In the genomic region with DNA sequence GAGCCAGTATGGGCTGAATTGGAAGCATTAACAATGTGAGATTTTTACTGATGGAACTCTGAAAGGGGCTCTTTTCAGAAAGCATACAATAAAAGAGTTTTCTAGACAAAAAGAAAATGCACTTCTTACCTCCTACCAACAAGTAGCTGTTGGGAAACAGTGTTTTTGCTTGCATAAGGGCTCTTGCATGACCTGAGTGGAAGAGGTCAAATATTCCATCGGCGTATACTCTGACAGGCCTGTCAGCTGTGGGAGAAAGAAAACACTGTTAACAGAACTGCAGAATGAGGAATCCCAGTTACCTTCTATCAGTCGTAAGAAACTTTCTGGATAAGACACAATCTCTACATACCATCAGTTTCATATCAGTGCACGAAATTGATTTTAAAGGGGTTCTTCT, we compare ENCODE assay signal across 1 cellular context.
TF ChIP-seq lines count a peak whose summit lies in the region.

No MANE protein-coding gene starts in this region.

TF ChIP-seq in GM23338, 12 proteins besides CTCF, POLR2A, EP300 and RAD21:
- TF ChIP-seq, protein P1, sequence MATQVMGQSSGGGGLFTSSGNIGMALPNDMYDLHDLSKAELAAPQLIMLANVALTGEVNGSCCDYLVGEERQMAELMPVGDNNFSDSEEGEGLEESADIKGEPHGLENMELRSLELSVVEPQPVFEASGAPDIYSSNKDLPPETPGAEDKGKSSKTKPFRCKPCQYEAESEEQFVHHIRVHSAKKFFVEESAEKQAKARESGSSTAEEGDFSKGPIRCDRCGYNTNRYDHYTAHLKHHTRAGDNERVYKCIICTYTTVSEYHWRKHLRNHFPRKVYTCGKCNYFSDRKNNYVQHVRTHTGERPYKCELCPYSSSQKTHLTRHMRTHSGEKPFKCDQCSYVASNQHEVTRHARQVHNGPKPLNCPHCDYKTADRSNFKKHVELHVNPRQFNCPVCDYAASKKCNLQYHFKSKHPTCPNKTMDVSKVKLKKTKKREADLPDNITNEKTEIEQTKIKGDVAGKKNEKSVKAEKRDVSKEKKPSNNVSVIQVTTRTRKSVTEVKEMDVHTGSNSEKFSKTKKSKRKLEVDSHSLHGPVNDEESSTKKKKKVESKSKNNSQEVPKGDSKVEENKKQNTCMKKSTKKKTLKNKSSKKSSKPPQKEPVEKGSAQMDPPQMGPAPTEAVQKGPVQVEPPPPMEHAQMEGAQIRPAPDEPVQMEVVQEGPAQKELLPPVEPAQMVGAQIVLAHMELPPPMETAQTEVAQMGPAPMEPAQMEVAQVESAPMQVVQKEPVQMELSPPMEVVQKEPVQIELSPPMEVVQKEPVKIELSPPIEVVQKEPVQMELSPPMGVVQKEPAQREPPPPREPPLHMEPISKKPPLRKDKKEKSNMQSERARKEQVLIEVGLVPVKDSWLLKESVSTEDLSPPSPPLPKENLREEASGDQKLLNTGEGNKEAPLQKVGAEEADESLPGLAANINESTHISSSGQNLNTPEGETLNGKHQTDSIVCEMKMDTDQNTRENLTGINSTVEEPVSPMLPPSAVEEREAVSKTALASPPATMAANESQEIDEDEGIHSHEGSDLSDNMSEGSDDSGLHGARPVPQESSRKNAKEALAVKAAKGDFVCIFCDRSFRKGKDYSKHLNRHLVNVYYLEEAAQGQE (IDR thresholded peaks at IDR 0.05; ENCODE audit: unreplicated experiment): no peak
- TF ChIP-seq, protein P2, sequence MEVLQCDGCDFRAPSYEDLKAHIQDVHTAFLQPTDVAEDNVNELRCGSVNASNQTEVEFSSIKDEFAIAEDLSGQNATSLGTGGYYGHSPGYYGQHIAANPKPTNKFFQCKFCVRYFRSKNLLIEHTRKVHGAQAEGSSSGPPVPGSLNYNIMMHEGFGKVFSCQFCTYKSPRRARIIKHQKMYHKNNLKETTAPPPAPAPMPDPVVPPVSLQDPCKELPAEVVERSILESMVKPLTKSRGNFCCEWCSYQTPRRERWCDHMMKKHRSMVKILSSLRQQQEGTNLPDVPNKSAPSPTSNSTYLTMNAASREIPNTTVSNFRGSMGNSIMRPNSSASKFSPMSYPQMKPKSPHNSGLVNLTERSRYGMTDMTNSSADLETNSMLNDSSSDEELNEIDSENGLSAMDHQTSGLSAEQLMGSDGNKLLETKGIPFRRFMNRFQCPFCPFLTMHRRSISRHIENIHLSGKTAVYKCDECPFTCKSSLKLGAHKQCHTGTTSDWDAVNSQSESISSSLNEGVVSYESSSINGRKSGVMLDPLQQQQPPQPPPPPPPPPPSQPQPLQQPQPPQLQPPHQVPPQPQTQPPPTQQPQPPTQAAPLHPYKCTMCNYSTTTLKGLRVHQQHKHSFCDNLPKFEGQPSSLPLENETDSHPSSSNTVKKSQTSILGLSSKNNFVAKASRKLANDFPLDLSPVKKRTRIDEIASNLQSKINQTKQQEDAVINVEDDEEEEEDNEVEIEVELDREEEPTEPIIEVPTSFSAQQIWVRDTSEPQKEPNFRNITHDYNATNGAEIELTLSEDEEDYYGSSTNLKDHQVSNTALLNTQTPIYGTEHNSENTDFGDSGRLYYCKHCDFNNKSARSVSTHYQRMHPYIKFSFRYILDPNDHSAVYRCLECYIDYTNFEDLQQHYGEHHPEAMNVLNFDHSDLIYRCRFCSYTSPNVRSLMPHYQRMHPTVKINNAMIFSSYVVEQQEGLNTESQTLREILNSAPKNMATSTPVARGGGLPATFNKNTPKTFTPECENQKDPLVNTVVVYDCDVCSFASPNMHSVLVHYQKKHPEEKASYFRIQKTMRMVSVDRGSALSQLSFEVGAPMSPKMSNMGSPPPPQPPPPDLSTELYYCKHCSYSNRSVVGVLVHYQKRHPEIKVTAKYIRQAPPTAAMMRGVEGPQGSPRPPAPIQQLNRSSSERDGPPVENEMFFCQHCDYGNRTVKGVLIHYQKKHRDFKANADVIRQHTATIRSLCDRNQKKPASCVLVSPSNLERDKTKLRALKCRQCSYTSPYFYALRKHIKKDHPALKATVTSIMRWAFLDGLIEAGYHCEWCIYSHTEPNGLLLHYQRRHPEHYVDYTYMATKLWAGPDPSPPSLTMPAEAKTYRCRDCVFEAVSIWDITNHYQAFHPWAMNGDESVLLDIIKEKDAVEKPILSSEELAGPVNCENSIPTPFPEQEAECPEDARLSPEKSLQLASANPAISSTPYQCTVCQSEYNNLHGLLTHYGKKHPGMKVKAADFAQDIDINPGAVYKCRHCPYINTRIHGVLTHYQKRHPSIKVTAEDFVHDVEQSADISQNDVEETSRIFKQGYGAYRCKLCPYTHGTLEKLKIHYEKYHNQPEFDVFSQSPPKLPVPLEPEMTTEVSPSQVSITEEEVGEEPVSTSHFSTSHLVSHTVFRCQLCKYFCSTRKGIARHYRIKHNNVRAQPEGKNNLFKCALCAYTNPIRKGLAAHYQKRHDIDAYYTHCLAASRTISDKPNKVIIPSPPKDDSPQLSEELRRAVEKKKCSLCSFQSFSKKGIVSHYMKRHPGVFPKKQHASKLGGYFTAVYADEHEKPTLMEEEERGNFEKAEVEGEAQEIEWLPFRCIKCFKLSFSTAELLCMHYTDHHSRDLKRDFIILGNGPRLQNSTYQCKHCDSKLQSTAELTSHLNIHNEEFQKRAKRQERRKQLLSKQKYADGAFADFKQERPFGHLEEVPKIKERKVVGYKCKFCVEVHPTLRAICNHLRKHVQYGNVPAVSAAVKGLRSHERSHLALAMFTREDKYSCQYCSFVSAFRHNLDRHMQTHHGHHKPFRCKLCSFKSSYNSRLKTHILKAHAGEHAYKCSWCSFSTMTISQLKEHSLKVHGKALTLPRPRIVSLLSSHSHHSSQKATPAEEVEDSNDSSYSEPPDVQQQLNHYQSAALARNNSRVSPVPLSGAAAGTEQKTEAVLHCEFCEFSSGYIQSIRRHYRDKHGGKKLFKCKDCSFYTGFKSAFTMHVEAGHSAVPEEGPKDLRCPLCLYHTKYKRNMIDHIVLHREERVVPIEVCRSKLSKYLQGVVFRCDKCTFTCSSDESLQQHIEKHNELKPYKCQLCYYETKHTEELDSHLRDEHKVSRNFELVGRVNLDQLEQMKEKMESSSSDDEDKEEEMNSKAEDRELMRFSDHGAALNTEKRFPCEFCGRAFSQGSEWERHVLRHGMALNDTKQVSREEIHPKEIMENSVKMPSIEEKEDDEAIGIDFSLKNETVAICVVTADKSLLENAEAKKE (CRISPR knock-in tag; IDR thresholded peaks at IDR 0.05): no peak
- TF ChIP-seq STAT1 (IDR thresholded peaks at IDR 0.05; ENCODE audit: unreplicated experiment) (no peak), NANOG (IDR thresholded peaks at IDR 0.05; ENCODE audit: borderline replicate concordance) (no peak), ZNF331 (CRISPR knock-in tag; IDR thresholded peaks at IDR 0.05; ENCODE audit: low read depth) (no peak), ZNF114 (CRISPR knock-in tag; IDR thresholded peaks at IDR 0.05) (no peak), EZH2phosphoT487 (IDR thresholded peaks at IDR 0.05; ENCODE audit: unreplicated experiment) (no peak), EZH2 (IDR thresholded peaks at IDR 0.05; ENCODE audit: low read depth, unreplicated experiment) (no peak), POLR2AphosphoS5 (IDR thresholded peaks at IDR 0.05; ENCODE audit: low read depth) (no peak), CREB1 (CRISPR knock-in tag; IDR thresholded peaks at IDR 0.05; ENCODE audit: low read depth) (no peak), JUNB (IDR thresholded peaks at IDR 0.05; ENCODE audit: unreplicated experiment) (no peak)
- TF ChIP-seq, protein P3, sequence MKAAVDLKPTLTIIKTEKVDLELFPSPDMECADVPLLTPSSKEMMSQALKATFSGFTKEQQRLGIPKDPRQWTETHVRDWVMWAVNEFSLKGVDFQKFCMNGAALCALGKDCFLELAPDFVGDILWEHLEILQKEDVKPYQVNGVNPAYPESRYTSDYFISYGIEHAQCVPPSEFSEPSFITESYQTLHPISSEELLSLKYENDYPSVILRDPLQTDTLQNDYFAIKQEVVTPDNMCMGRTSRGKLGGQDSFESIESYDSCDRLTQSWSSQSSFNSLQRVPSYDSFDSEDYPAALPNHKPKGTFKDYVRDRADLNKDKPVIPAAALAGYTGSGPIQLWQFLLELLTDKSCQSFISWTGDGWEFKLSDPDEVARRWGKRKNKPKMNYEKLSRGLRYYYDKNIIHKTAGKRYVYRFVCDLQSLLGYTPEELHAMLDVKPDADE (IDR thresholded peaks at IDR 0.05): no peak
TF ChIP-seq in GM23338: peak in this region for 0.
